In genomic region chr7:71645836-71646235, GRCh38 we compare ENCODE assay signal across 38 cellular contexts.
"Had no signal": no experiment of that assay in that cellular context is flagged by ENCODE, and none has a peak within 500 bp of the region (broad histone marks: within the 10 kb centered on the region; RNA-seq: fewer than 3 reads in every experiment).

No MANE protein-coding gene starts in this region.

- H3K4me3 ChIP-seq: ascending aorta, MG63, Peyer's patch had no signal

- H3K9me3 ChIP-seq: MG63 had no signal

- DNase-seq: activated CD4-positive, alpha-beta memory T cell treated with anti-CD3 and anti-CD28 coated beads, Interleukin-2, amount 10 ng/mL, durations not matched to agents 7 days and 5 days; activated CD4-positive, alpha-beta T cell treated with anti-CD3 and anti-CD28 coated beads for 1 hour; activated CD4-positive, alpha-beta T cell treated with anti-CD3 and anti-CD28 coated beads for 48 hours; activated CD4-positive, CD25-positive, alpha-beta regulatory T cell; activated CD8-positive, alpha-beta memory T cell treated with anti-CD3 and anti-CD28 coated beads for 24 hours; activated CD8-positive, alpha-beta memory T cell treated with anti-CD3 and anti-CD28 coated beads, Interleukin-2, amount 10 ng/mL, durations not matched to agents 7 days and 5 days; activated CD8-positive, alpha-beta memory T cell treated with anti-CD3 and anti-CD28 coated beads, Interleukin-2, amount 50 U/mL, for 48 hours; activated effector memory CD4-positive, alpha-beta T cell treated with anti-CD3 and anti-CD28 coated beads, Interleukin-2, amount 50 U/mL, for 16 hours; activated naive CD4-positive, alpha-beta T cell; activated naive CD4-positive, alpha-beta T cell treated with anti-CD3 and anti-CD28 coated beads, Interleukin-2, amount 50 U/mL, for 16 hours; activated naive CD8-positive, alpha-beta T cell treated with anti-CD3 and anti-CD28 coated beads for 36 hours; activated T-cell treated with anti-CD3 and anti-CD28 coated beads, Interleukin-2, amount 50 U/mL, for 48 hours; amniotic stem cell; central memory CD4-positive, alpha-beta T cell; MG63; MV-4-11; NCI-H1092; NCI-H1436 treated with DMSO at 0.1 percent for 48 hours; NCI-H1694 treated with DMSO at 0.1 percent for 48 hours; NCI-H2029; NCI-H2171; NCI-H510A; NCI-H526; NCI-H748 treated with DMSO at 0.1 percent for 48 hours; NK-92 treated with Interleukin-12 subunit alpha and Interleukin-12 subunit beta, amount 100 ng/mL, for 24 hours; PC-3; Peyer's patch; SIG-M5; T-helper 1 cell; T-helper 2 cell; T-helper 9 cell; WERI-Rb-1 had no signal

- H3K36me3 ChIP-seq: MG63, Peyer's patch, WERI-Rb-1 had no signal

- H3K27me3 ChIP-seq: ascending aorta, MG63, Peyer's patch had no signal

- H3K9ac ChIP-seq: KMS-11 had no signal

- ATAC-seq: activated CD8-positive, alpha-beta memory T cell treated with anti-CD3 and anti-CD28 coated beads, Interleukin-2, amount 10 ng/mL, durations not matched to agents 7 days and 5 days; activated T-helper 17 cell treated with anti-CD3 and anti-CD28 coated beads, Interleukin-2, amount 50 U/mL, for 72 hours; PC-3; Right ventricle myocardium inferior; SK-N-SH treated with all-trans-retinoic acid at 6 μM for 48 hours had no signal

- H3K4me2 ChIP-seq: KMS-11 had no signal

- H3K4me1 ChIP-seq: ascending aorta, Peyer's patch had no signal

- H3K27ac ChIP-seq: ascending aorta, KMS-11, Peyer's patch, RWPE1, WERI-Rb-1 had no signal
